ENCODE assay signal across 19 cellular contexts in genomic region chr18:36592282-36592681, GRCh38.
DNase-seq lines count a peak whose midpoint lies in the region; ATAC-seq, FAIRE-seq and TF ChIP-seq lines count a peak whose summit lies in the region.
"Had no signal": no experiment of that assay in that cellular context is flagged by ENCODE, and none has a peak within 500 bp of the region (broad histone marks: within the 10 kb centered on the region; RNA-seq: fewer than 3 reads in every experiment).

No MANE protein-coding gene starts in this region.

- H3K27me3 Mint-ChIP-seq in GM23338 (ENCODE audit: insufficient read depth, low read depth, poor library complexity) (peaks cover 13% of the 10 kb centered on the region), nephron progenitor cell (ENCODE audit: low read depth, poor library complexity) (no peaks in the 10 kb centered on the region)
- H3K27me3 Mint-ChIP-seq: CD4-positive, alpha-beta T cell had no signal

- no peak overlapping the region for H3K4me2 ChIP-seq in GM23338

- ATAC-seq in GM23338 (no peak), HG03521 (IDR thresholded peaks at IDR 0.05; ENCODE audit: unreplicated experiment) (no peak)

- no peak overlapping the region for H3K27ac ChIP-seq in GM23338 (ENCODE audit: low read depth)
- H3K27ac ChIP-seq: SK-N-MC had no signal

- H3K27ac Mint-ChIP-seq in GM23338 (peak overlapping the region; percentile 2; the same call in 1 of the 2 replicates), nephron progenitor cell (peak overlapping the region; percentile 33)
- H3K27ac Mint-ChIP-seq: CD4-positive, alpha-beta T cell had no signal

- no peaks in the 10 kb centered on the region for H3K27me3 ChIP-seq in GM23338 (ENCODE audit: insufficient read depth)

- peaks cover 4% of the 10 kb centered on the region; the same call in 2 of the 3 replicates for H3K4me1 Mint-ChIP-seq in GM23338
- H3K4me1 Mint-ChIP-seq in nephron progenitor cell: peaks cover 43% of the 10 kb centered on the region

- no peaks in the 10 kb centered on the region for H3F3A ChIP-seq in GM23338 (replicated peaks; ENCODE audit: low read depth)

- DNase-seq in GM23338 (ENCODE audit: low spot score) (no peak), RKO (ENCODE audit: low spot score) (peak; percentile 20), epithelial cell of esophagus (ENCODE audit: low read depth) (peak; percentile 70), nephron progenitor cell (no peak), frontal cortex (ENCODE audit: low spot score in 2 of 2) (no peak), DMS53 treated with DMSO at 0.1 percent for 48 hours (lab: John Stamatoyannopoulos, UW; ENCODE audit: unreplicated experiment) (no peak), NCI-H446 (lab: John Stamatoyannopoulos, UW) (no peak)
- DNase-seq: AML-193; CD4-positive, alpha-beta T cell; H7; NCI-H1092; NCI-H1694; NCI-H2107; NCI-H345; NCI-H69 had no signal

- no peak overlapping the region for H2AFZ ChIP-seq in GM23338

- H3K36me3 Mint-ChIP-seq in GM23338 (ENCODE audit: low read depth): no peaks in the 10 kb centered on the region
- peaks cover 4% of the 10 kb centered on the region for H3K36me3 Mint-ChIP-seq in nephron progenitor cell (ENCODE audit: low read depth)

- no peaks in the 10 kb centered on the region for H3K4me1 ChIP-seq in GM23338 (ENCODE audit: insufficient read depth)

- H3K9me3 Mint-ChIP-seq in GM23338 (no peaks in the 10 kb centered on the region), nephron progenitor cell (no peaks in the 10 kb centered on the region)
- H3K9me3 Mint-ChIP-seq: CD4-positive, alpha-beta T cell had no signal

- H3K9me2 ChIP-seq in GM23338 (ENCODE audit: insufficient read depth): no peaks in the 10 kb centered on the region

- H3K4me3 ChIP-seq in GM23338 (no peak overlapping the region), epithelial cell of esophagus (ENCODE audit: low read length) (no peak overlapping the region)
- H3K4me3 ChIP-seq: SK-N-MC had no signal

- no peaks in the 10 kb centered on the region for H4K20me1 ChIP-seq in GM23338 (replicated peaks; ENCODE audit: insufficient read depth)

- no peaks in the 10 kb centered on the region for H3K36me3 ChIP-seq in GM23338 (ENCODE audit: insufficient read depth)

- no peak overlapping the region for H3K4me3 Mint-ChIP-seq in GM23338
- no peak overlapping the region for H3K4me3 Mint-ChIP-seq in nephron progenitor cell
- H3K4me3 Mint-ChIP-seq: CD4-positive, alpha-beta T cell had no signal

- FAIRE-seq in frontal cortex (lab: Jason Lieb, UNC): no peak
- FAIRE-seq: D721Med, HTR-8/SVneo had no signal

- no peaks in the 10 kb centered on the region for H3K79me2 ChIP-seq in GM23338 (replicated peaks; ENCODE audit: insufficient read depth)

- TF ChIP-seq CTCF in GM23338 (conservative IDR thresholded peaks at IDR 0.05; ENCODE audit: low read depth in 2 of 2): no peak
- TF ChIP-seq CTCF in epithelial cell of esophagus (IDR thresholded peaks at IDR 0.05; ENCODE audit: insufficient read depth, low read depth, low read length, missing control alignments): no peak
- no peak for TF ChIP-seq CTCF in nephron progenitor cell (IDR thresholded peaks at IDR 0.05)

TF ChIP-seq in GM23338, 12 proteins besides CTCF, POLR2A, EP300 and RAD21 (continues in another document):
- TF ChIP-seq NANOG (IDR thresholded peaks at IDR 0.05; ENCODE audit: borderline replicate concordance) (no peak), EZH2phosphoT487 (IDR thresholded peaks at IDR 0.05; ENCODE audit: unreplicated experiment) (no peak), STAT1 (IDR thresholded peaks at IDR 0.05; ENCODE audit: unreplicated experiment) (no peak), JUNB (IDR thresholded peaks at IDR 0.05; ENCODE audit: unreplicated experiment) (no peak), ZNF331 (CRISPR knock-in tag; IDR thresholded peaks at IDR 0.05; ENCODE audit: low read depth) (no peak), POLR2AphosphoS5 (IDR thresholded peaks at IDR 0.05; ENCODE audit: low read depth) (no peak), CREB1 (CRISPR knock-in tag; IDR thresholded peaks at IDR 0.05; ENCODE audit: low read depth) (no peak), REST (IDR thresholded peaks at IDR 0.05; ENCODE audit: unreplicated experiment) (no peak), EZH2 (IDR thresholded peaks at IDR 0.05; ENCODE audit: low read depth, unreplicated experiment) (no peak), ETS1 (IDR thresholded peaks at IDR 0.05) (no peak), ZNF114 (CRISPR knock-in tag; IDR thresholded peaks at IDR 0.05) (no peak)

Comparison
In these comparisons a context has a peak if more than half of its experiments do, and no peak if none do; other contexts are left out.
1. DNase-seq: peak in RKO (single experiment) and epithelial cell of esophagus (single experiment); none in GM23338 (single experiment), nephron progenitor cell (single experiment), frontal cortex (0 of 2), DMS53 treated with DMSO at 0.1 percent for 48 hours (single experiment) and NCI-H446 (0 of 2).